Comparison of ENCODE assay signal across 21 cellular contexts in the genomic region with DNA sequence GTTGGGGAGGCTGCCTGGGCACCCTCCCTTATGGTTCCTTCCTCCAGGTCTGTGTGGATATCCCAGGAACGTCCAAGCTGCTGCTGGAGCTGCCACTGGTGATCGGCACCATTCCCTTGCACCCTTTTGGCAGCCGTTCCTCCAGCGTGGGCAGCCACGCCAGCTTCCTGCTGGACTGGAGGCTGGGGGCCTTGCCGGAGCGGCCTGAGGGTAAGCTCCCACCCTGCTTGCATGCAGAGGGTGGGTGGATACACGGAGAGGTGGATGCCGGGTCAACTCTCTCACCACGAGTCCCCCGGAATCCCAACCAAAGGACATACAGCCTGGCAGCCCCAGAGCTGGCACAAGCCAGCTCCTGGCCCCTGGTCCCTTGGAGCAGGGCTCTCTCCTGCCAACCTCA. TPM values are rescaled to one million over a fixed set of nuclear protein-coding genes. Genes with fewer than 3 reads are reported as not detected.
A peak's percentile ranks its signal among the peaks of the same experiment; 100 is the strongest.
DNase-seq lines count a peak whose midpoint lies in the region; ATAC-seq and TF ChIP-seq lines count a peak whose summit lies in the region.
"Had no signal": no experiment of that assay in that cellular context is flagged by ENCODE, and none has a peak within 500 bp of the region (broad histone marks: within the 10 kb centered on the region; RNA-seq: fewer than 3 reads in every experiment).

No MANE protein-coding gene starts in this region.

- no peak for TF ChIP-seq POLR2A in right lobe of liver (IDR thresholded peaks at IDR 0.05)

- H3K27me3 Mint-ChIP-seq in CD8-positive, alpha-beta T cell (ENCODE audit: low read depth), result no peaks in the 10 kb centered on the region
- H3K27me3 Mint-ChIP-seq in T-helper 17 cell, result no peaks in the 10 kb centered on the region
- H3K27me3 Mint-ChIP-seq: dendritic cell treated with granulocyte-macrophage colony-stimulating factor and Interleukin-4, amounts not matched to agents 40 ng/mL and 50 ng/mL, for 4 days; stimulated activated naive CD8-positive, alpha-beta T cell treated with anti-CD3 and anti-CD28 coated beads, Interleukin-15, Interleukin-2, amounts not matched to agents 100 ng/mL and 50 ng/mL, for 24 hours had no signal

- no peaks in the 10 kb centered on the region for H3K79me2 ChIP-seq in smooth muscle cell (ENCODE audit: low read depth)

- intact Hi-C loops in CD8-positive, alpha-beta T cell (cut with DNase I, micrococcal nuclease), result no loop called here
- intact Hi-C loops in right lobe of liver (cut with DNase I), result loop anchor here in 1 of 2 donors (5.0 kb wide), 1 partner anchor 47 kb away; no protein-coding TSS in a partner anchor

- no peak overlapping the region for H3K27ac Mint-ChIP-seq in CD8-positive, alpha-beta T cell
- peak overlapping the region; percentile 91 for H3K27ac Mint-ChIP-seq in T-helper 17 cell
- H3K27ac Mint-ChIP-seq: dendritic cell treated with granulocyte-macrophage colony-stimulating factor and Interleukin-4, amounts not matched to agents 40 ng/mL and 50 ng/mL, for 4 days; HFFc6; stimulated activated naive CD8-positive, alpha-beta T cell treated with anti-CD3 and anti-CD28 coated beads, Interleukin-15, Interleukin-2, amounts not matched to agents 100 ng/mL and 50 ng/mL, for 24 hours had no signal

- no peaks in the 10 kb centered on the region for H3F3A ChIP-seq in smooth muscle cell (ENCODE audit: low read depth)

- CTCF ChIA-PET in CD8-positive, alpha-beta T cell (lab: Charles Lee), result interaction anchor here (0.8 to 11.4 kb wide), 7 partner anchors 13 to 158 kb away, joined by 3 to 256 read pairs (median 5); no protein-coding TSS in a partner anchor

- peaks cover 60% of the 10 kb centered on the region for H3K4me1 ChIP-seq in CD8-positive, alpha-beta T cell (ENCODE audit: insufficient read depth, low read length)
- H3K4me1 ChIP-seq in right lobe of liver (peaks cover 0 to 27% (median 2%) of the 10 kb centered on the region in 4 donors), subcutaneous abdominal adipose tissue (ENCODE audit: control insufficient read depth in 5 of 5, insufficient read depth in 5 of 5, low read length in 5 of 5) (peaks cover 2 to 52% (median 43%) of the 10 kb centered on the region in 5 donors), smooth muscle cell (ENCODE audit: low read depth) (peaks cover 4% of the 10 kb centered on the region)

- no peak for DNase-seq in CD8-positive, alpha-beta T cell
- DNase-seq in T-helper 17 cell (no peak), right lobe of liver (no peak), NCI-H2107 (lab: John Stamatoyannopoulos, UW) (no peak), smooth muscle cell (lab: John Stamatoyannopoulos, UW; ENCODE audit: unreplicated experiment) (no peak)
- DNase-seq: activated gamma-delta T cell treated with Interleukin-2 at 50 U/mL for 16 hours, GF-D8, HFFc6, NCI-H1048, NCI-H2029 treated with DMSO at 0.1 percent for 48 hours, NCI-H510A treated with DMSO at 0.1 percent for 48 hours, OCI-M1, retina had no signal

- no peak overlapping the region for H3K4me3 ChIP-seq in CD8-positive, alpha-beta T cell (ENCODE audit: low read depth, low read length)
- H3K4me3 ChIP-seq in right lobe of liver, result peak overlapping the region; percentile 53 to 72 (median 60)
- H3K4me3 ChIP-seq in subcutaneous abdominal adipose tissue (ENCODE audit: low read depth in 1 of 5, low read length in 5 of 5), result peak overlapping the region in 3 of 5 donors; percentile 31 to 81 (median 70)
- no peak overlapping the region for H3K4me3 ChIP-seq in smooth muscle cell
- H3K4me3 ChIP-seq: GM12878 had no signal

- POLR2A ChIA-PET in CD8-positive, alpha-beta T cell (lab: Charles Lee), result interaction anchor here (1.2 to 4.7 kb wide), 7 partner anchors 13 to 151 kb away, joined by 3 to 40 read pairs (median 5); partner anchors contain the start of genes CCDC124 and RPL18A

- H3K9ac ChIP-seq in subcutaneous abdominal adipose tissue (ENCODE audit: low read length in 5 of 5), result no peak overlapping the region
- H3K9ac ChIP-seq in smooth muscle cell (ENCODE audit: low read depth), result no peak overlapping the region
- H3K9ac ChIP-seq: KMS-11 had no signal

- no peaks in the 10 kb centered on the region for H3K9me3 ChIP-seq in CD8-positive, alpha-beta T cell (ENCODE audit: low read length)
- H3K9me3 ChIP-seq in T-helper 17 cell (ENCODE audit: control insufficient read depth, low read length, poor library complexity, severe bottlenecking) (no peaks in the 10 kb centered on the region), right lobe of liver (no peaks in the 10 kb centered on the region), subcutaneous abdominal adipose tissue (ENCODE audit: control insufficient read depth in 5 of 5, low read length in 5 of 5) (no peaks in the 10 kb centered on the region), smooth muscle cell (replicated peaks; ENCODE audit: low read depth) (no peaks in the 10 kb centered on the region)

- H4K20me1 ChIP-seq in smooth muscle cell (ENCODE audit: low read depth), result no peaks in the 10 kb centered on the region

- peaks cover 34% of the 10 kb centered on the region for H3K36me3 ChIP-seq in CD8-positive, alpha-beta T cell (ENCODE audit: insufficient read depth, low read length)
- peaks cover 0 to 35% (median 14%) of the 10 kb centered on the region in 4 donors for H3K36me3 ChIP-seq in right lobe of liver
- peaks cover 0 to 53% (median 48%) of the 10 kb centered on the region in 5 donors for H3K36me3 ChIP-seq in subcutaneous abdominal adipose tissue (ENCODE audit: control insufficient read depth in 5 of 5, insufficient read depth in 5 of 5, low read length in 5 of 5)
- H3K36me3 ChIP-seq in smooth muscle cell (ENCODE audit: low read depth), result no peaks in the 10 kb centered on the region

- no peak overlapping the region for H3K27ac ChIP-seq in CD8-positive, alpha-beta T cell (ENCODE audit: low read depth, low read length)
- peak overlapping the region in 2 of 3 donors; percentile 75 to 94 for H3K27ac ChIP-seq in right lobe of liver
- no peak overlapping the region for H3K27ac ChIP-seq in subcutaneous abdominal adipose tissue (ENCODE audit: low read depth, low read length)
- no peak overlapping the region for H3K27ac ChIP-seq in smooth muscle cell (ENCODE audit: low read depth)
- H3K27ac ChIP-seq: epithelial cell of prostate, KMS-11 had no signal

- WGBS in right lobe of liver (ENCODE audit: insufficient coverage, low coverage, low lambda C conversion rate, missing lambda C conversion rate), result no CpG with 5 or more reads among the region's 11 CpGs
- WGBS in smooth muscle cell (ENCODE audit: low lambda C conversion rate), result 94% methylated on average over 11 of the region's 11 CpGs

- no peak overlapping the region for H2AFZ ChIP-seq in smooth muscle cell (ENCODE audit: low read depth)

- H3K4me3 Mint-ChIP-seq in CD8-positive, alpha-beta T cell, result peak overlapping the region; percentile 65
- H3K4me3 Mint-ChIP-seq in T-helper 17 cell, result no peak overlapping the region
- H3K4me3 Mint-ChIP-seq: dendritic cell treated with granulocyte-macrophage colony-stimulating factor and Interleukin-4, amounts not matched to agents 40 ng/mL and 50 ng/mL, for 4 days; HFFc6 had no signal

- TF ChIP-seq CTCF in CD8-positive, alpha-beta T cell (IDR thresholded peaks at IDR 0.05), result no peak
- TF ChIP-seq CTCF in right lobe of liver (IDR thresholded peaks at IDR 0.05), result no peak
- no peak for TF ChIP-seq CTCF in smooth muscle cell (IDR thresholded peaks at IDR 0.05; ENCODE audit: borderline replicate concordance, insufficient read depth, poor library complexity, severe bottlenecking)

- no peak overlapping the region for H3K4me2 ChIP-seq in smooth muscle cell
- H3K4me2 ChIP-seq: KMS-11 had no signal

- peaks cover 63% of the 10 kb centered on the region for H3K36me3 Mint-ChIP-seq in CD8-positive, alpha-beta T cell
- H3K36me3 Mint-ChIP-seq in T-helper 17 cell (ENCODE audit: low read depth), result peaks cover 8% of the 10 kb centered on the region

- H3K27me3 ChIP-seq in CD8-positive, alpha-beta T cell (ENCODE audit: insufficient read depth, low read length), result no peaks in the 10 kb centered on the region
- H3K27me3 ChIP-seq in right lobe of liver (no peaks in the 10 kb centered on the region), subcutaneous abdominal adipose tissue (ENCODE audit: control insufficient read depth in 5 of 5, insufficient read depth in 4 of 5, low read length in 5 of 5) (no peaks in the 10 kb centered on the region), smooth muscle cell (ENCODE audit: low read depth) (no peaks in the 10 kb centered on the region)

- peaks cover 54% of the 10 kb centered on the region for H3K4me1 Mint-ChIP-seq in CD8-positive, alpha-beta T cell (ENCODE audit: low read depth)
- peaks cover 41% of the 10 kb centered on the region for H3K4me1 Mint-ChIP-seq in T-helper 17 cell

- H3K9me3 Mint-ChIP-seq in CD8-positive, alpha-beta T cell, result no peaks in the 10 kb centered on the region
- H3K9me3 Mint-ChIP-seq: dendritic cell treated with granulocyte-macrophage colony-stimulating factor and Interleukin-4, amounts not matched to agents 40 ng/mL and 50 ng/mL, for 4 days; HFFc6; stimulated activated naive CD8-positive, alpha-beta T cell treated with anti-CD3 and anti-CD28 coated beads, Interleukin-15, Interleukin-2, amounts not matched to agents 100 ng/mL and 50 ng/mL, for 24 hours had no signal

- no peak for ATAC-seq in CD8-positive, alpha-beta T cell
- ATAC-seq in T-helper 17 cell, result no peak
- ATAC-seq in right lobe of liver, result no peak
- no peak for ATAC-seq in GM19351 (IDR thresholded peaks at IDR 0.05; ENCODE audit: unreplicated experiment)
- ATAC-seq in GM18861 (IDR thresholded peaks at IDR 0.05; ENCODE audit: unreplicated experiment), result no peak
- ATAC-seq: GM12878 had no signal

RNA-seq across cellular contexts. Expression of gene ARRDC2, which starts 2.2 kb away (rescaled TPM):
- 100 to 1,000 TPM; 288 to 303 TPM for total RNA-seq in CD8-positive, alpha-beta T cell
- total RNA-seq in T-helper 17 cell (100 to 1,000 TPM; 165 to 166 TPM), right lobe of liver (10 to 100 TPM in 4 of 6 experiments, 1 to 10 TPM in 2; 3.6 to 28.5 (median 10.8) TPM), smooth muscle cell (3.5 and 4.4 TPM in 2 replicates)
- 4.3 and 6.5 TPM in 2 replicates for polyA plus RNA-seq in smooth muscle cell

RNA-seq across cellular contexts. Expression of gene KCNN1, which starts 43.2 kb away (rescaled TPM):
- total RNA-seq in CD8-positive, alpha-beta T cell, result not detected
- total RNA-seq in T-helper 17 cell, result not detected
- total RNA-seq in right lobe of liver, result not detected
- 0.22 and 5.3 TPM in 2 replicates for total RNA-seq in smooth muscle cell
- polyA plus RNA-seq in smooth muscle cell, result 4.2 and 4.6 TPM in 2 replicates
- total RNA-seq: HFFc6 had no signal

Comparison
In these comparisons a context has a peak if more than half of its experiments do, and no peak if none do; other contexts are left out.
1. H3K27ac ChIP-seq: peak in right lobe of liver (2 of 3); none in CD8-positive, alpha-beta T cell (single experiment), subcutaneous abdominal adipose tissue (single experiment) and smooth muscle cell (single experiment).
2. H3K4me3 ChIP-seq: peak in right lobe of liver (3 of 3) and subcutaneous abdominal adipose tissue (3 of 5); none in CD8-positive, alpha-beta T cell (single experiment) and smooth muscle cell (single experiment).
3. RNA of gene ARRDC2, which starts 2.2 kb away (total RNA-seq): 288 to 303 TPM in CD8-positive, alpha-beta T cell and 165 to 166 TPM in T-helper 17 cell; 3.6 to 28.5 TPM in right lobe of liver and 3.5 to 4.4 TPM in smooth muscle cell; every median in the first group is over 4 times any median in the second.